Comparison of ENCODE assay signal across 19 cellular contexts in genomic region chr11:70826950-70827349, GRCh38.
DNase-seq lines count a peak whose midpoint lies in the region; ATAC-seq and TF ChIP-seq lines count a peak whose summit lies in the region.
"Had no signal": no experiment of that assay in that cellular context is flagged by ENCODE, and none has a peak within 500 bp of the region (broad histone marks: within the 10 kb centered on the region; RNA-seq: fewer than 3 reads in every experiment).

No MANE protein-coding gene starts in this region.

- H3K27ac ChIP-seq in GM23338 (ENCODE audit: low read depth) (0 out of 2 replicates have a peak overlapping the region, but pooled peaks have one; percentile 32), ectodermal cell (ENCODE audit: insufficient read depth, low read depth, low read length, poor library complexity, severe bottlenecking) (peak overlapping the region; percentile 48)
- H3K27ac ChIP-seq in CD4-positive, alpha-beta memory T cell (ENCODE audit: low read depth, low read length), result no peak overlapping the region
- H3K27ac ChIP-seq: foreskin keratinocyte had no signal

- no peaks in the 10 kb centered on the region for H3K27me3 ChIP-seq in GM23338 (ENCODE audit: insufficient read depth)
- H3K27me3 ChIP-seq in ectodermal cell (ENCODE audit: control insufficient read depth, insufficient read depth, low read length, poor library complexity, severe bottlenecking), result no peaks in the 10 kb centered on the region
- peaks cover 2% of the 10 kb centered on the region for H3K27me3 ChIP-seq in neuron (ENCODE audit: insufficient read depth, low read length)
- H3K27me3 ChIP-seq in CD4-positive, alpha-beta memory T cell (ENCODE audit: insufficient read depth, low read length), result no peaks in the 10 kb centered on the region

- intact Hi-C loops in CD4-positive, alpha-beta memory T cell (cut with micrococcal nuclease), result no loop called here

- no peak overlapping the region for H3K4me3 ChIP-seq in GM23338
- no peak overlapping the region for H3K4me3 ChIP-seq in ectodermal cell (ENCODE audit: insufficient read depth, low read depth, low read length)
- peak overlapping the region; percentile 36 for H3K4me3 ChIP-seq in neuron (ENCODE audit: low read length)
- H3K4me3 ChIP-seq in CD4-positive, alpha-beta memory T cell (ENCODE audit: low read length in 2 of 2), result no peak overlapping the region
- H3K4me3 ChIP-seq: K562 had no signal

- no peak overlapping the region for H2AFZ ChIP-seq in GM23338
- peak overlapping the region; percentile 41 for H2AFZ ChIP-seq in neuron (ENCODE audit: low read depth, low read length)

- H3K4me2 ChIP-seq in GM23338, result no peak overlapping the region

- no peak for TF ChIP-seq CTCF in GM23338 (conservative IDR thresholded peaks at IDR 0.05; ENCODE audit: low read depth in 2 of 2)

- H3K4me1 Mint-ChIP-seq in GM23338, result peaks cover 52% of the 10 kb centered on the region
- H3K4me1 Mint-ChIP-seq in CD4-positive, alpha-beta memory T cell, result no peaks in the 10 kb centered on the region
- H3K4me1 Mint-ChIP-seq: activated naive CD4-positive, alpha-beta T cell treated with anti-CD3 and anti-CD28 coated beads, Interleukin-2, amount 10 ng/mL, durations not matched to agents 7 days and 5 days had no signal

- H3K9me3 Mint-ChIP-seq in GM23338, result no peaks in the 10 kb centered on the region; the same call in 2 of the 3 replicates
- H3K9me3 Mint-ChIP-seq in CD4-positive, alpha-beta memory T cell, result no peaks in the 10 kb centered on the region
- H3K9me3 Mint-ChIP-seq: activated CD4-positive, alpha-beta memory T cell treated with anti-CD3 and anti-CD28 coated beads for 36 hours; activated naive CD4-positive, alpha-beta T cell treated with anti-CD3 and anti-CD28 coated beads, Interleukin-2, amount 10 ng/mL, durations not matched to agents 7 days and 5 days; activated T-cell treated with anti-CD3 and anti-CD28 coated beads, Interleukin-2, amount 50 U/mL, for 24 hours; WTC11 had no signal

- H3K9me2 ChIP-seq in GM23338 (ENCODE audit: insufficient read depth), result no peaks in the 10 kb centered on the region

- no peaks in the 10 kb centered on the region for H3K79me2 ChIP-seq in GM23338 (replicated peaks; ENCODE audit: insufficient read depth)

- WGBS in ectodermal cell, 2 experiments, result 70 to 81% methylated on average over 5 to 6 of the region's 6 CpGs

- no peaks in the 10 kb centered on the region for H3F3A ChIP-seq in GM23338 (replicated peaks; ENCODE audit: low read depth)

- H3K36me3 Mint-ChIP-seq in GM23338 (ENCODE audit: low read depth), result no peaks in the 10 kb centered on the region; the same call in 1 of the 3 replicates
- H3K36me3 Mint-ChIP-seq in CD4-positive, alpha-beta memory T cell, result no peaks in the 10 kb centered on the region
- H3K36me3 Mint-ChIP-seq: activated CD4-positive, alpha-beta memory T cell treated with anti-CD3 and anti-CD28 coated beads for 36 hours; activated naive CD4-positive, alpha-beta T cell treated with anti-CD3 and anti-CD28 coated beads, Interleukin-2, amount 10 ng/mL, durations not matched to agents 7 days and 5 days; WTC11 had no signal

- CTCF ChIA-PET in CD4-positive, alpha-beta memory T cell (lab: Charles Lee; ENCODE audit: partially characterized antibody), result interaction anchor here (1.1 to 2.3 kb wide), 2 partner anchors 12 to 16 kb away, joined by 5 to 9 read pairs; no protein-coding TSS in a partner anchor

- H3K9me3 ChIP-seq in ectodermal cell (ENCODE audit: control insufficient read depth, low read length) (no peaks in the 10 kb centered on the region), neuron (ENCODE audit: low read length) (no peaks in the 10 kb centered on the region)
- H3K9me3 ChIP-seq in CD4-positive, alpha-beta memory T cell (ENCODE audit: control insufficient read depth in 1 of 2, low read length in 2 of 2), result no peaks in the 10 kb centered on the region

- H3K36me3 ChIP-seq in GM23338 (ENCODE audit: insufficient read depth) (no peaks in the 10 kb centered on the region), ectodermal cell (ENCODE audit: control insufficient read depth, insufficient read depth, low read length) (no peaks in the 10 kb centered on the region), neuron (ENCODE audit: insufficient read depth, low read length) (no peaks in the 10 kb centered on the region)
- no peaks in the 10 kb centered on the region for H3K36me3 ChIP-seq in CD4-positive, alpha-beta memory T cell (ENCODE audit: insufficient read depth, low read length)

- H3K4me1 ChIP-seq in GM23338 (ENCODE audit: insufficient read depth) (0 out of 2 replicates have a peak, but pooled peaks cover 5% of the 10 kb centered on the region), ectodermal cell (ENCODE audit: control insufficient read depth, insufficient read depth, low read length) (peaks cover 32% of the 10 kb centered on the region), neuron (ENCODE audit: insufficient read depth, low read length) (peaks cover 34% of the 10 kb centered on the region)
- no peaks in the 10 kb centered on the region for H3K4me1 ChIP-seq in CD4-positive, alpha-beta memory T cell (ENCODE audit: insufficient read depth, low read length)
- H3K4me1 ChIP-seq: foreskin keratinocyte had no signal

- no peaks in the 10 kb centered on the region; the same call in 1 of the 2 replicates for H4K20me1 ChIP-seq in GM23338 (replicated peaks; ENCODE audit: insufficient read depth)

- ATAC-seq in GM23338 (no peak), HG02623 (IDR thresholded peaks at IDR 0.05; ENCODE audit: unreplicated experiment) (no peak)
- ATAC-seq: foreskin keratinocyte, K562 had no signal

- H3K4me3 Mint-ChIP-seq in GM23338, result no peak overlapping the region; the same call in 2 of the 3 replicates
- H3K4me3 Mint-ChIP-seq in CD4-positive, alpha-beta memory T cell, result no peak overlapping the region
- H3K4me3 Mint-ChIP-seq: activated CD4-positive, alpha-beta memory T cell treated with anti-CD3 and anti-CD28 coated beads for 36 hours; activated naive CD4-positive, alpha-beta T cell treated with anti-CD3 and anti-CD28 coated beads, Interleukin-2, amount 10 ng/mL, durations not matched to agents 7 days and 5 days; activated T-cell treated with anti-CD3 and anti-CD28 coated beads, Interleukin-2, amount 50 U/mL, for 24 hours; WTC11 had no signal

- peaks cover 24% of the 10 kb centered on the region for H3K27me3 Mint-ChIP-seq in GM23338 (ENCODE audit: insufficient read depth, low read depth, poor library complexity)
- H3K27me3 Mint-ChIP-seq in CD4-positive, alpha-beta memory T cell, result peaks cover 7 to 12% of the 10 kb centered on the region in 2 donors

- H3K27ac Mint-ChIP-seq in GM23338, result no peak overlapping the region
- H3K27ac Mint-ChIP-seq in CD4-positive, alpha-beta memory T cell, result no peak overlapping the region
- H3K27ac Mint-ChIP-seq: activated CD4-positive, alpha-beta memory T cell treated with anti-CD3 and anti-CD28 coated beads for 36 hours; activated naive CD4-positive, alpha-beta T cell treated with anti-CD3 and anti-CD28 coated beads, Interleukin-2, amount 10 ng/mL, durations not matched to agents 7 days and 5 days; activated T-cell treated with anti-CD3 and anti-CD28 coated beads, Interleukin-2, amount 50 U/mL, for 24 hours had no signal

- DNase-seq in GM23338 (ENCODE audit: low spot score) (no peak), NCI-H1092 (lab: John Stamatoyannopoulos, UW) (peak; percentile 57), cortex of kidney (lab: John Stamatoyannopoulos, UW) (no peak)
- DNase-seq in CD4-positive, alpha-beta memory T cell, result no peak
- DNase-seq: activated CD4-positive, alpha-beta memory T cell treated with anti-CD3 and anti-CD28 coated beads for 36 hours; activated naive CD4-positive, alpha-beta T cell treated with anti-CD3 and anti-CD28 coated beads, Interleukin-2, amount 10 ng/mL, durations not matched to agents 7 days and 5 days; activated T-cell treated with anti-CD3 and anti-CD28 coated beads, Interleukin-2, amount 50 U/mL, for 24 hours; AML-193; COR-L47; EL; foreskin keratinocyte; left cardiac atrium; stimulated activated CD4-positive, alpha-beta T cell treated with anti-CD3 and anti-CD28 coated beads, Interleukin-4, amount 100 ng/mL, for 24 hours; T-helper 2 cell had no signal

- POLR2A ChIA-PET in CD4-positive, alpha-beta memory T cell (lab: Charles Lee; ENCODE audit: partially characterized antibody), result no interaction called here
